Comparison of ENCODE assay signal across 1 cellular context in genomic region chr14:25041898-25042297, GRCh38.
TF ChIP-seq lines count a peak whose summit lies in the region.

No MANE protein-coding gene starts in this region.

TF ChIP-seq in H1, 55 proteins besides CTCF, POLR2A, EP300 and RAD21:
- no peak for TF ChIP-seq TBP (IDR thresholded peaks at IDR 0.05; ENCODE audit: low read depth, low read length)
- no peak for TF ChIP-seq CHD2 (IDR thresholded peaks at IDR 0.05; ENCODE audit: low read length)
- TF ChIP-seq NRF1 (IDR thresholded peaks at IDR 0.05; ENCODE audit: low read depth, low read length): no peak
- no peak for TF ChIP-seq BRCA1 (IDR thresholded peaks at IDR 0.05; ENCODE audit: low read depth, low read length)
- TF ChIP-seq EGR1 (IDR thresholded peaks at IDR 0.05; ENCODE audit: borderline replicate concordance, low read depth, low read length): no peak
- TF ChIP-seq MAX (IDR thresholded peaks at IDR 0.05): no peak
- TF ChIP-seq SIX5 (IDR thresholded peaks at IDR 0.05; ENCODE audit: low read depth, low read length): no peak
- TF ChIP-seq TAF1 (IDR thresholded peaks at IDR 0.05; ENCODE audit: low read depth, low read length): no peak
- no peak for TF ChIP-seq SRF (IDR thresholded peaks at IDR 0.05; ENCODE audit: low read depth, low read length)
- TF ChIP-seq HDAC2 (IDR thresholded peaks at IDR 0.05; ENCODE audit: borderline replicate concordance in 1 of 2, low read depth in 2 of 2, low read length in 2 of 2): no peak
- no peak for TF ChIP-seq POU5F1 (IDR thresholded peaks at IDR 0.05; ENCODE audit: low read depth, low read length)
- no peak for TF ChIP-seq EZH2 (IDR thresholded peaks at IDR 0.05; ENCODE audit: low read depth, low read length, severe bottlenecking)
- TF ChIP-seq CBX5 (IDR thresholded peaks at IDR 0.05; ENCODE audit: low read depth, low read length): no peak
- no peak for TF ChIP-seq SIN3A (conservative IDR thresholded peaks at IDR 0.05 in 1 of 2, IDR thresholded peaks at IDR 0.05 in 1 of 2; ENCODE audit: low read depth in 1 of 2, low read length in 2 of 2)
- no peak for TF ChIP-seq CREB1 (IDR thresholded peaks at IDR 0.05)
- TF ChIP-seq YY1 (IDR thresholded peaks at IDR 0.05; ENCODE audit: low read depth, low read length): no peak
